ENCODE assay signal across 4 cellular contexts in genomic region chr9:94909250-94909894, GRCh38.
TF ChIP-seq lines count a peak whose summit lies in the region.

No MANE protein-coding gene starts in this region.

TF ChIP-seq in SK-N-SH, 30 proteins besides CTCF, POLR2A, EP300 and RAD21:
- TF ChIP-seq NFIC (IDR thresholded peaks at IDR 0.05; ENCODE audit: borderline replicate concordance) (no peak), FOXM1 (IDR thresholded peaks at IDR 0.05; ENCODE audit: low read depth) (no peak), FOSL2 (IDR thresholded peaks at IDR 0.05; ENCODE audit: borderline replicate concordance, low read depth) (no peak)

TF ChIP-seq in SK-N-SH treated with all-trans-retinoic acid at 6 μM for 48 hours, 23 proteins besides CTCF, POLR2A, EP300 and RAD21 (continues in another document):
- no peak for TF ChIP-seq ARNTL (CRISPR knock-in tag; IDR thresholded peaks at IDR 0.05; ENCODE audit: borderline replicate concordance, low read depth)
- no peak for TF ChIP-seq CSRNP3 (CRISPR knock-in tag; IDR thresholded peaks at IDR 0.05)
- TF ChIP-seq BACH2 (CRISPR knock-in tag; IDR thresholded peaks at IDR 0.05; ENCODE audit: borderline replicate concordance), result no peak
- no peak for TF ChIP-seq ESRRG (CRISPR knock-in tag; IDR thresholded peaks at IDR 0.05)
- no peak for TF ChIP-seq POU6F1 (CRISPR knock-in tag; IDR thresholded peaks at IDR 0.05; ENCODE audit: borderline replicate concordance, low read depth)
- TF ChIP-seq OSR1 (CRISPR knock-in tag; IDR thresholded peaks at IDR 0.05), result no peak
- TF ChIP-seq TCF4 (CRISPR knock-in tag; IDR thresholded peaks at IDR 0.05; ENCODE audit: borderline replicate concordance), result no peak
- no peak for TF ChIP-seq RARB (CRISPR knock-in tag; IDR thresholded peaks at IDR 0.05)
- no peak for TF ChIP-seq ZC3H10 (CRISPR knock-in tag; IDR thresholded peaks at IDR 0.05)
- TF ChIP-seq PATZ1 (CRISPR knock-in tag; IDR thresholded peaks at IDR 0.05; ENCODE audit: borderline replicate concordance), result no peak
- TF ChIP-seq GLIS3 (CRISPR knock-in tag; IDR thresholded peaks at IDR 0.05), result no peak

TF ChIP-seq in IMR-90, 13 proteins besides CTCF, POLR2A, EP300 and RAD21:
- no peak for TF ChIP-seq FOS (IDR thresholded peaks at IDR 0.05; ENCODE audit: low read depth, low read length)
- TF ChIP-seq, protein P1, sequence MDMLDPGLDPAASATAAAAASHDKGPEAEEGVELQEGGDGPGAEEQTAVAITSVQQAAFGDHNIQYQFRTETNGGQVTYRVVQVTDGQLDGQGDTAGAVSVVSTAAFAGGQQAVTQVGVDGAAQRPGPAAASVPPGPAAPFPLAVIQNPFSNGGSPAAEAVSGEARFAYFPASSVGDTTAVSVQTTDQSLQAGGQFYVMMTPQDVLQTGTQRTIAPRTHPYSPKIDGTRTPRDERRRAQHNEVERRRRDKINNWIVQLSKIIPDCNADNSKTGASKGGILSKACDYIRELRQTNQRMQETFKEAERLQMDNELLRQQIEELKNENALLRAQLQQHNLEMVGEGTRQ (IDR thresholded peaks at IDR 0.05; ENCODE audit: low read depth, low read length), result no peak
- no peak for TF ChIP-seq SMC3 (IDR thresholded peaks at IDR 0.05; ENCODE audit: low read depth, low read length)
- no peak for TF ChIP-seq MXI1 (IDR thresholded peaks at IDR 0.05; ENCODE audit: borderline replicate concordance, low read depth, low read length)
- no peak for TF ChIP-seq BHLHE40 (IDR thresholded peaks at IDR 0.05; ENCODE audit: low read depth, low read length)

TF ChIP-seq in H1, 55 proteins besides CTCF, POLR2A, EP300 and RAD21:
- TF ChIP-seq NRF1 (IDR thresholded peaks at IDR 0.05; ENCODE audit: low read depth, low read length) (no peak), E2F6 (IDR thresholded peaks at IDR 0.05) (no peak), TBP (IDR thresholded peaks at IDR 0.05; ENCODE audit: low read depth, low read length) (no peak), GTF2F1 (IDR thresholded peaks at IDR 0.05; ENCODE audit: borderline replicate concordance, low read depth, low read length) (no peak), SRF (IDR thresholded peaks at IDR 0.05; ENCODE audit: low read depth, low read length) (no peak), BRCA1 (IDR thresholded peaks at IDR 0.05; ENCODE audit: low read depth, low read length) (no peak), CHD2 (IDR thresholded peaks at IDR 0.05; ENCODE audit: low read length) (no peak), RNF2 (IDR thresholded peaks at IDR 0.05; ENCODE audit: borderline replicate concordance, low read depth, low read length, missing control alignments, poor library complexity, severe bottlenecking) (no peak), PHF8 (conservative IDR thresholded peaks at IDR 0.05; ENCODE audit: low read depth, low read length) (no peak), SAP30 (IDR thresholded peaks at IDR 0.05; ENCODE audit: insufficient read depth, insufficient replicate concordance, low read length) (no peak), MAFK (IDR thresholded peaks at IDR 0.05; ENCODE audit: low read depth, low read length) (no peak), SIRT6 (IDR thresholded peaks at IDR 0.05; ENCODE audit: low read length) (no peak), JUND (IDR thresholded peaks at IDR 0.05; ENCODE audit: low read length) (no peak), EZH2 (IDR thresholded peaks at IDR 0.05; ENCODE audit: low read depth, low read length, severe bottlenecking) (no peak), SP4 (IDR thresholded peaks at IDR 0.05; ENCODE audit: low read length) (no peak)
